8 cellular contexts compared by ENCODE assay signal in the genomic region with DNA sequence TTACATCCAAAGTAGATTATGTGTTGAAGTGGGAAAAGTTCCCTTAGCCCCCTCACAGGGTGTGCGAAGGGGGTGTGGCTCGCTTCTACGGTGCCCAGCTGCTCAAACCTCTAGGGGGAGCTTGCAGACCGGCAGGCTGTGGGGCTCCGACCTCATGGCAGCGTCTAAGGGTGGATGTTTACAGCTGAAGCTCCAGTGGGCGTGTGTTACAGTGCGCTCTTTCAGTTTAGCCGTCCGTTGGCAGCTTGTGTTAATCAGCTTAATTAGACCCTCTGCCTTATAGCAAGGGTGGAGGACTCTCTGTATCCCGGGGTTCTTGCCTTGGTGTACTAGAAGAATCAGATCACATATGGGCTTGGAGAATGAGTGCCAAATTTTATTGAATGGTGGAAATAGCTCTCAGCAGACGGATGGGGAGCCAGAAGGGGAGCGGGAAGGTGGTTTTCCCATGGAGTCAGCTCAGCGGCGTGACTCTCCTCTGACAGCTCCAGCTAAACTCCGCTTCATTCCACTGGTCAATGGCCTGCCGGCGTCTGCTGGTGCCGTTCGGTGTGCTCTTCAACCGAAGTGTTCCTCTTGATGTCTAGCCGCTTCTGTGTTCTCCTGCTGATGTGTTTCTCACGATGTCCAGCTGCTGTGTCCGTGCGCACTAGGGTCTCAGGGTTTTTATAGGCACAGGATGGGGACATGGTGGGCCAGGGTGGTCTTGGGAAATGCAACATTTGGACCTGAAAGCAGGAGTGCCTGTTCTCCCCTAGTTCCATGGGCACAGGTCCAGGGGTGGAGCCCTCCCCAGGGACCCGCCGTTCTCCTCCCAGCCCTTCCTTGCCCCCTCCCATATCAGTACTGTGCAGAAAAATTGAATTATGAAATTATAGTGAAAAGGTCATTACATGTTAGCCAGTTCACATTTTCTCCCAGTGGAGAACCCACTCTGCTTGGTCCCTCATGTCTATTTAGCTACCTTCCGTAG. TPM values are rescaled to one million over a fixed set of nuclear protein-coding genes. Genes with fewer than 3 reads are reported as not detected.
DNase-seq lines count a peak whose midpoint lies in the region; ATAC-seq and TF ChIP-seq lines count a peak whose summit lies in the region.

No MANE protein-coding gene starts in this region.

- H3K27me3 Mint-ChIP-seq in T-cell: peaks cover 45 to 55% of the 10 kb centered on the region in 2 donors
- H3K27me3 Mint-ChIP-seq in dendritic cell treated with granulocyte-macrophage colony-stimulating factor and Interleukin-4, amounts not matched to agents 40 ng/mL and 50 ng/mL, for 4 days: peaks cover 21% of the 10 kb centered on the region
- peaks cover 12% of the 10 kb centered on the region for H3K27me3 Mint-ChIP-seq in memory B cell

- no peak overlapping the region for H3K27ac ChIP-seq in thoracic aorta

- H3K27ac Mint-ChIP-seq in T-cell: peak overlapping the region in 1 of 2 donors; percentile 44
- H3K27ac Mint-ChIP-seq in dendritic cell treated with granulocyte-macrophage colony-stimulating factor and Interleukin-4, amounts not matched to agents 40 ng/mL and 50 ng/mL, for 4 days: peak overlapping the region; percentile 50
- H3K27ac Mint-ChIP-seq in memory B cell: no peak overlapping the region

- POLR2A ChIA-PET in T-cell (lab: Charles Lee): no interaction called here

- peaks cover 0 to 7% of the 10 kb centered on the region in 2 donors for H3K4me1 ChIP-seq in thoracic aorta (ENCODE audit: control insufficient read depth in 1 of 2, low read depth in 2 of 2)

- H3K4me1 Mint-ChIP-seq in T-cell (peaks cover 0 to 10% (median 7%) of the 10 kb centered on the region in 3 donors), memory B cell (peaks cover 12% of the 10 kb centered on the region)
- H3K4me1 Mint-ChIP-seq in dendritic cell treated with granulocyte-macrophage colony-stimulating factor and Interleukin-4, amounts not matched to agents 40 ng/mL and 50 ng/mL, for 4 days (ENCODE audit: low read depth): peaks cover 31% of the 10 kb centered on the region

- H3K4me3 Mint-ChIP-seq in T-cell (no peak overlapping the region), memory B cell (peak overlapping the region; percentile 15)
- H3K4me3 Mint-ChIP-seq in dendritic cell treated with granulocyte-macrophage colony-stimulating factor and Interleukin-4, amounts not matched to agents 40 ng/mL and 50 ng/mL, for 4 days: peak overlapping the region; percentile 44

- peak overlapping the region; percentile 19; the same call in 1 of the 2 replicates for H3K4me3 ChIP-seq in H7 (ENCODE audit: insufficient read depth, low read depth, low read length)
- peak overlapping the region; percentile 18 for H3K4me3 ChIP-seq in thoracic aorta

- H3K27me3 ChIP-seq in H7 (ENCODE audit: control insufficient read depth, insufficient read depth, low read length): peaks cover 3% of the 10 kb centered on the region
- peaks cover 3% of the 10 kb centered on the region for H3K27me3 ChIP-seq in thoracic aorta (replicated peaks; ENCODE audit: insufficient read depth)

- H3K9me3 Mint-ChIP-seq in T-cell (no peaks in the 10 kb centered on the region), memory B cell (no peaks in the 10 kb centered on the region)
- no peaks in the 10 kb centered on the region for H3K9me3 Mint-ChIP-seq in dendritic cell treated with granulocyte-macrophage colony-stimulating factor and Interleukin-4, amounts not matched to agents 40 ng/mL and 50 ng/mL, for 4 days

- ATAC-seq in T-cell (replicated peaks in 1 of 4) (peak; percentile 68 to 82 (median 68)), memory B cell (ENCODE audit: low read depth) (peak; percentile 88), thoracic aorta (ENCODE audit: insufficient number of reproducible peaks, low FRiP score, low read depth) (no peak)

- no peaks in the 10 kb centered on the region for H3K36me3 Mint-ChIP-seq in T-cell
- H3K36me3 Mint-ChIP-seq in dendritic cell treated with granulocyte-macrophage colony-stimulating factor and Interleukin-4, amounts not matched to agents 40 ng/mL and 50 ng/mL, for 4 days (ENCODE audit: low read depth): no peaks in the 10 kb centered on the region
- H3K36me3 Mint-ChIP-seq in memory B cell: no peaks in the 10 kb centered on the region

- DNase-seq in NCI-H2196 (lab: John Stamatoyannopoulos, UW; ENCODE audit: unreplicated experiment) (peak; percentile 23), NCI-H2196 treated with DMSO at 0.1 percent for 48 hours (lab: John Stamatoyannopoulos, UW; ENCODE audit: unreplicated experiment) (no peak), H7 (peak; percentile 52), T-cell (peak in 21 of 34 experiments; percentile 6 to 48 (median 19)), memory B cell (ENCODE audit: low spot score in 2 of 2) (peak; percentile 23 to 38), thoracic aorta (ENCODE audit: low spot score) (no peak)

- H3K36me3 ChIP-seq in H7 (replicated peaks; ENCODE audit: control insufficient read depth, insufficient read depth, low read length): no peaks in the 10 kb centered on the region
- no peaks in the 10 kb centered on the region for H3K36me3 ChIP-seq in thoracic aorta

- CTCF ChIA-PET in T-cell (lab: Charles Lee): interaction anchor here (0.7 to 1.1 kb wide), 4 partner anchors 51 to 520 kb away, joined by 3 read pairs; no protein-coding TSS in a partner anchor

- intact Hi-C loops in dendritic cell treated with granulocyte-macrophage colony-stimulating factor and Interleukin-4, amounts not matched to agents 40 ng/mL and 50 ng/mL, for 4 days (cut with micrococcal nuclease): loop anchor here (5.0 to 10.0 kb wide), 4 partner anchors 38 to 338 kb away; partner anchors contain the start of gene ZNF202

- TF ChIP-seq CTCF in LNCAP (IDR thresholded peaks at IDR 0.05) (peak; percentile 69), thoracic aorta (IDR thresholded peaks at IDR 0.05) (no peak)

- no peaks in the 10 kb centered on the region for H3K9me3 ChIP-seq in thoracic aorta

RNA-seq across cellular contexts. Expression of gene OR10G7, which starts 28.6 kb away (rescaled TPM):
- not detected in 2 replicates for total RNA-seq in H7 (2014; rRNA removed; shearing (Covaris generic))
- total RNA-seq in T-cell (not detected), thoracic aorta (not detected)

RNA-seq across cellular contexts. Expression of gene OR10G8, which starts 43.1 kb away (rescaled TPM):
- total RNA-seq in H7 (2014; rRNA removed; shearing (Covaris generic)): not detected in 2 replicates
- total RNA-seq in T-cell (not detected), thoracic aorta (not detected)

RNA-seq across cellular contexts. Expression of gene VWA5A, which starts 45.5 kb away (rescaled TPM):
- total RNA-seq in H7 (2014; rRNA removed; shearing (Covaris generic)): 15.1 and 17.8 TPM in 2 replicates
- total RNA-seq in T-cell (10 to 100 TPM in 1 of 5 donors, 1 to 10 TPM in 4; 5.6 to 10.0 (median 7.6) TPM), thoracic aorta (10 to 100 TPM; 32.8 to 44.4 TPM)

RNA-seq across cellular contexts. Expression of gene OR10G9, which starts 46.9 kb away (rescaled TPM):
- not detected in 2 replicates for total RNA-seq in H7 (2014; rRNA removed; shearing (Covaris generic))
- total RNA-seq in T-cell: not detected
- total RNA-seq in thoracic aorta: not detected

RNA-seq across cellular contexts. Expression of gene OR10G4, which starts 56.9 kb away (rescaled TPM):
- not detected in 2 replicates for total RNA-seq in H7 (2014; rRNA removed; shearing (Covaris generic))
- total RNA-seq in T-cell (not detected), thoracic aorta (not detected)

Comparison
In these comparisons a context has a peak if more than half of its experiments do, and no peak if none do; other contexts are left out.
1. DNase-seq: peak in NCI-H2196 (single experiment), H7 (single experiment), T-cell (21 of 34) and memory B cell (2 of 2); none in NCI-H2196 treated with DMSO at 0.1 percent for 48 hours (single experiment) and thoracic aorta (single experiment).
2. H3K4me3 Mint-ChIP-seq: peak in dendritic cell treated with granulocyte-macrophage colony-stimulating factor and Interleukin-4, amounts not matched to agents 40 ng/mL and 50 ng/mL, for 4 days (single experiment) and memory B cell (single experiment); none in T-cell (0 of 3).